ENCODE assay signal across 22 cellular contexts in the genomic region with DNA sequence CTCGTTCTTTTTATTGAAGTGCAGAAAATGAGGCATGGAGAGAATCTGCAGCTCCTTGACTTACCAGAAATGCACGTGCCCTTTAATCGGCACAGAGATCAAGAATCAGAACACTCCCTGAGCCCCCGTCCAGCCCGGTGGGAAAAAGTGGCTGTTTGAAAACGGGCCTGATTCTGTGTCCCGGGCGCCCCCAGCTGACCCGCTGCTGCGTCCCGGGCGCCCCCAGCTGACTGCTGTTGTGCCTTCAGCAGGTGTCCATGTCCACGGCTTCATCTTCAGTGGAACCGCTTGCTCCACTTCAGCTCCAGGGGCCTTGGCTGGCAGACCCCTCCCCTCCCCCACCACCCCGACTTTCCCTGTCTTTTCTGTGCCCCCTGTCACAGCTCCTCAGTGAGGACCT.
"Had no signal": no experiment of that assay in that cellular context is flagged by ENCODE, and none has a peak within 500 bp of the region (broad histone marks: within the 10 kb centered on the region; RNA-seq: fewer than 3 reads in every experiment).

No MANE protein-coding gene starts in this region.

- H3K9ac ChIP-seq: parathyroid adenoma had no signal

- H2AFZ ChIP-seq: parathyroid adenoma had no signal

- H3K27me3 ChIP-seq: cardiac muscle cell, esophagus muscularis mucosa, foreskin keratinocyte, heart left ventricle, right atrium auricular region, spleen had no signal

- H3K4me3 ChIP-seq: cardiac muscle cell, esophagus muscularis mucosa, heart left ventricle, right atrium auricular region, spleen had no signal

- H3K9me3 ChIP-seq: esophagus muscularis mucosa, heart left ventricle, right atrium auricular region, spleen had no signal

- H3K27ac ChIP-seq: foreskin keratinocyte, parathyroid adenoma, spleen had no signal

- H3K4me1 ChIP-seq: foreskin keratinocyte had no signal

- ATAC-seq: activated CD8-positive, alpha-beta memory T cell treated with anti-CD3 and anti-CD28 coated beads, Interleukin-2, amount 10 ng/mL, durations not matched to agents 7 days and 5 days; activated CD8-positive, alpha-beta T cell treated with anti-CD3 and anti-CD28 coated beads, Interleukin-2, amount 10 ng/mL, durations not matched to agents 7 days and 5 days; activated naive CD4-positive, alpha-beta T cell treated with anti-CD3 and anti-CD28 coated beads, Interleukin-2, amount 50 U/mL, for 72 hours; activated T-cell treated with anti-CD3 and anti-CD28 coated beads, Interleukin-2, amount 50 U/mL, for 72 hours; foreskin keratinocyte; naive thymus-derived CD4-positive, alpha-beta T cell; T-helper 17 cell had no signal

- DNase-seq: activated CD4-positive, alpha-beta T cell treated with anti-CD3 and anti-CD28 coated beads for 1 hour; activated CD8-positive, alpha-beta memory T cell treated with anti-CD3 and anti-CD28 coated beads, Interleukin-2, amount 10 ng/mL, durations not matched to agents 7 days and 5 days; activated CD8-positive, alpha-beta T cell treated with anti-CD3 and anti-CD28 coated beads, Interleukin-2, amount 10 ng/mL, durations not matched to agents 7 days and 5 days; activated naive CD4-positive, alpha-beta T cell; activated T-cell treated with anti-CD3 and anti-CD28 coated beads, Interleukin-2, amount 50 U/mL, for 72 hours; anterior cingulate cortex; cerebellar nuclear complex; cortex of kidney; endodermal cell; foreskin keratinocyte; heart left ventricle; midbrain; naive thymus-derived CD4-positive, alpha-beta T cell; spleen; stimulated activated naive CD4-positive, alpha-beta T cell treated with Interleukin-2 at 50 U/mL for 16 hours; T-helper 17 cell; T1000 had no signal
